ENCODE assay signal across 1 cellular context in the genomic region with DNA sequence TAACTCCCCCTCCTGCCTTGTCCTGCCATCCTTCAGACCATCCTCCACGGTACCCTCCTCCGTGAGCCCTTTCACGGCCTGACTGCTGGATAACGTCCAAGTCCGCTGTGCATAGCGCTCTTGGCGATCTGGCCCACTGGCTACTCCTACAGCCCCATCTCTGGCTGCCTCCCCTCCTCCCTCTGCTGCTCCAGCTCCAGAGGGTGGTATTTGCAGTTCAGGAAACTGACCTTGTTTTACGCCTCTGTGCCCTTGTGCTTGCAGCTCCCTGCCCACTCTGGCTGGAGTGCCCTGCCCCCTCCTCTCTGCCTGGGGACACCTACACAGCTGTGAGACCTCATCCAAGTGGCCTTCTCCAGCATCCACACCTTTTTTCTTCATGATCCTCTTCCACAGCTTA.
TF ChIP-seq lines count a peak whose summit lies in the region.

No MANE protein-coding gene starts in this region.

TF ChIP-seq in HepG2, 621 proteins besides CTCF, POLR2A, EP300 and RAD21 (continued from another document and continues in another):
- TF ChIP-seq FOXP1 (IDR thresholded peaks at IDR 0.05) (no peak), FOXP1 (CRISPR knock-in tag; IDR thresholded peaks at IDR 0.05) (no peak), ZBTB7B (CRISPR knock-in tag; IDR thresholded peaks at IDR 0.05) (peak; percentile 72; the same call in 1 of the 2 replicates), SPEN (CRISPR knock-in tag; IDR thresholded peaks at IDR 0.05; ENCODE audit: low read depth) (peak; percentile 56; the same call in 1 of the 2 replicates), ZSCAN22 (CRISPR knock-in tag; IDR thresholded peaks at IDR 0.05) (no peak), YEATS4 (CRISPR knock-in tag; IDR thresholded peaks at IDR 0.05; ENCODE audit: borderline replicate concordance) (no peak), ZNF260 (CRISPR knock-in tag; IDR thresholded peaks at IDR 0.05; ENCODE audit: borderline replicate concordance, low read depth) (no peak), ZNF605 (CRISPR knock-in tag; IDR thresholded peaks at IDR 0.05) (no peak), TGIF2 (CRISPR knock-in tag; IDR thresholded peaks at IDR 0.05) (no peak), ZFP41 (CRISPR knock-in tag; IDR thresholded peaks at IDR 0.05; ENCODE audit: borderline replicate concordance) (no peak), ZNF337 (CRISPR knock-in tag; IDR thresholded peaks at IDR 0.05; ENCODE audit: borderline replicate concordance, low read depth) (no peak), ARNT2 (CRISPR knock-in tag; IDR thresholded peaks at IDR 0.05; ENCODE audit: low read depth) (no peak), ZNF816 (CRISPR knock-in tag; IDR thresholded peaks at IDR 0.05; ENCODE audit: borderline replicate concordance) (no peak), HMG20B (CRISPR knock-in tag; conservative IDR thresholded peaks at IDR 0.05) (no peak), NR1H2 (CRISPR knock-in tag; IDR thresholded peaks at IDR 0.05; ENCODE audit: borderline replicate concordance, low read depth) (no peak), NFIB (CRISPR knock-in tag; IDR thresholded peaks at IDR 0.05; ENCODE audit: borderline replicate concordance) (no peak), ETV5 (CRISPR knock-in tag; IDR thresholded peaks at IDR 0.05; ENCODE audit: borderline replicate concordance) (no peak; the same call in 1 of the 2 replicates), AHR (CRISPR knock-in tag; IDR thresholded peaks at IDR 0.05) (no peak), ZC3H4 (CRISPR knock-in tag; IDR thresholded peaks at IDR 0.05; ENCODE audit: borderline replicate concordance) (no peak), ZSCAN29 (CRISPR knock-in tag; conservative IDR thresholded peaks at IDR 0.05) (no peak), KMT2B (CRISPR knock-in tag; IDR thresholded peaks at IDR 0.05) (no peak), ZNF335 (CRISPR knock-in tag; IDR thresholded peaks at IDR 0.05) (no peak), PHB2 (IDR thresholded peaks at IDR 0.05; ENCODE audit: partially characterized antibody) (no peak), KDM4B (CRISPR knock-in tag; IDR thresholded peaks at IDR 0.05) (no peak), ZNF207 (IDR thresholded peaks at IDR 0.05; ENCODE audit: borderline replicate concordance) (no peak), ZNF562 (CRISPR knock-in tag; IDR thresholded peaks at IDR 0.05; ENCODE audit: borderline replicate concordance) (no peak), ZNF776 (CRISPR knock-in tag; IDR thresholded peaks at IDR 0.05) (no peak), SRF (IDR thresholded peaks at IDR 0.05; ENCODE audit: low read depth, low read length) (no peak), SNRNP70 (IDR thresholded peaks at IDR 0.05; ENCODE audit: low read depth, low read length) (no peak), RFX3 (CRISPR knock-in tag; IDR thresholded peaks at IDR 0.05) (no peak), ZIK1 (CRISPR knock-in tag; IDR thresholded peaks at IDR 0.05; ENCODE audit: borderline replicate concordance, low read depth) (no peak), THAP11 (CRISPR knock-in tag; IDR thresholded peaks at IDR 0.05) (no peak), MATR3 (CRISPR knock-in tag; IDR thresholded peaks at IDR 0.05) (no peak), RFXAP (CRISPR knock-in tag; IDR thresholded peaks at IDR 0.05; ENCODE audit: borderline replicate concordance) (no peak), SATB2 (CRISPR knock-in tag; IDR thresholded peaks at IDR 0.05) (no peak), ZNF431 (CRISPR knock-in tag; IDR thresholded peaks at IDR 0.05; ENCODE audit: borderline replicate concordance, low read depth) (no peak; the same call in 1 of the 2 replicates), ZBTB21 (CRISPR knock-in tag; IDR thresholded peaks at IDR 0.05) (no peak)
- TF ChIP-seq, protein P1, sequence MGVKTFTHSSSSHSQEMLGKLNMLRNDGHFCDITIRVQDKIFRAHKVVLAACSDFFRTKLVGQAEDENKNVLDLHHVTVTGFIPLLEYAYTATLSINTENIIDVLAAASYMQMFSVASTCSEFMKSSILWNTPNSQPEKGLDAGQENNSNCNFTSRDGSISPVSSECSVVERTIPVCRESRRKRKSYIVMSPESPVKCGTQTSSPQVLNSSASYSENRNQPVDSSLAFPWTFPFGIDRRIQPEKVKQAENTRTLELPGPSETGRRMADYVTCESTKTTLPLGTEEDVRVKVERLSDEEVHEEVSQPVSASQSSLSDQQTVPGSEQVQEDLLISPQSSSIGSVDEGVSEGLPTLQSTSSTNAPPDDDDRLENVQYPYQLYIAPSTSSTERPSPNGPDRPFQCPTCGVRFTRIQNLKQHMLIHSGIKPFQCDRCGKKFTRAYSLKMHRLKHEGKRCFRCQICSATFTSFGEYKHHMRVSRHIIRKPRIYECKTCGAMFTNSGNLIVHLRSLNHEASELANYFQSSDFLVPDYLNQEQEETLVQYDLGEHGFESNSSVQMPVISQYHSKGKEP (CRISPR knock-in tag; IDR thresholded peaks at IDR 0.05): no peak
- TF ChIP-seq, protein P2, sequence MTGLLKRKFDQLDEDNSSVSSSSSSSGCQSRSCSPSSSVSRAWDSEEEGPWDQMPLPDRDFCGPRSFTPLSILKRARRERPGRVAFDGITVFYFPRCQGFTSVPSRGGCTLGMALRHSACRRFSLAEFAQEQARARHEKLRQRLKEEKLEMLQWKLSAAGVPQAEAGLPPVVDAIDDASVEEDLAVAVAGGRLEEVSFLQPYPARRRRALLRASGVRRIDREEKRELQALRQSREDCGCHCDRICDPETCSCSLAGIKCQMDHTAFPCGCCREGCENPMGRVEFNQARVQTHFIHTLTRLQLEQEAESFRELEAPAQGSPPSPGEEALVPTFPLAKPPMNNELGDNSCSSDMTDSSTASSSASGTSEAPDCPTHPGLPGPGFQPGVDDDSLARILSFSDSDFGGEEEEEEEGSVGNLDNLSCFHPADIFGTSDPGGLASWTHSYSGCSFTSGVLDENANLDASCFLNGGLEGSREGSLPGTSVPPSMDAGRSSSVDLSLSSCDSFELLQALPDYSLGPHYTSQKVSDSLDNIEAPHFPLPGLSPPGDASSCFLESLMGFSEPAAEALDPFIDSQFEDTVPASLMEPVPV (CRISPR knock-in tag; IDR thresholded peaks at IDR 0.05): no peak
- TF ChIP-seq, protein P3, sequence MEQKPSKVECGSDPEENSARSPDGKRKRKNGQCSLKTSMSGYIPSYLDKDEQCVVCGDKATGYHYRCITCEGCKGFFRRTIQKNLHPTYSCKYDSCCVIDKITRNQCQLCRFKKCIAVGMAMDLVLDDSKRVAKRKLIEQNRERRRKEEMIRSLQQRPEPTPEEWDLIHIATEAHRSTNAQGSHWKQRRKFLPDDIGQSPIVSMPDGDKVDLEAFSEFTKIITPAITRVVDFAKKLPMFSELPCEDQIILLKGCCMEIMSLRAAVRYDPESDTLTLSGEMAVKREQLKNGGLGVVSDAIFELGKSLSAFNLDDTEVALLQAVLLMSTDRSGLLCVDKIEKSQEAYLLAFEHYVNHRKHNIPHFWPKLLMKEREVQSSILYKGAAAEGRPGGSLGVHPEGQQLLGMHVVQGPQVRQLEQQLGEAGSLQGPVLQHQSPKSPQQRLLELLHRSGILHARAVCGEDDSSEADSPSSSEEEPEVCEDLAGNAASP (CRISPR knock-in tag; IDR thresholded peaks at IDR 0.05; ENCODE audit: borderline replicate concordance): no peak
- TF ChIP-seq, protein P4, sequence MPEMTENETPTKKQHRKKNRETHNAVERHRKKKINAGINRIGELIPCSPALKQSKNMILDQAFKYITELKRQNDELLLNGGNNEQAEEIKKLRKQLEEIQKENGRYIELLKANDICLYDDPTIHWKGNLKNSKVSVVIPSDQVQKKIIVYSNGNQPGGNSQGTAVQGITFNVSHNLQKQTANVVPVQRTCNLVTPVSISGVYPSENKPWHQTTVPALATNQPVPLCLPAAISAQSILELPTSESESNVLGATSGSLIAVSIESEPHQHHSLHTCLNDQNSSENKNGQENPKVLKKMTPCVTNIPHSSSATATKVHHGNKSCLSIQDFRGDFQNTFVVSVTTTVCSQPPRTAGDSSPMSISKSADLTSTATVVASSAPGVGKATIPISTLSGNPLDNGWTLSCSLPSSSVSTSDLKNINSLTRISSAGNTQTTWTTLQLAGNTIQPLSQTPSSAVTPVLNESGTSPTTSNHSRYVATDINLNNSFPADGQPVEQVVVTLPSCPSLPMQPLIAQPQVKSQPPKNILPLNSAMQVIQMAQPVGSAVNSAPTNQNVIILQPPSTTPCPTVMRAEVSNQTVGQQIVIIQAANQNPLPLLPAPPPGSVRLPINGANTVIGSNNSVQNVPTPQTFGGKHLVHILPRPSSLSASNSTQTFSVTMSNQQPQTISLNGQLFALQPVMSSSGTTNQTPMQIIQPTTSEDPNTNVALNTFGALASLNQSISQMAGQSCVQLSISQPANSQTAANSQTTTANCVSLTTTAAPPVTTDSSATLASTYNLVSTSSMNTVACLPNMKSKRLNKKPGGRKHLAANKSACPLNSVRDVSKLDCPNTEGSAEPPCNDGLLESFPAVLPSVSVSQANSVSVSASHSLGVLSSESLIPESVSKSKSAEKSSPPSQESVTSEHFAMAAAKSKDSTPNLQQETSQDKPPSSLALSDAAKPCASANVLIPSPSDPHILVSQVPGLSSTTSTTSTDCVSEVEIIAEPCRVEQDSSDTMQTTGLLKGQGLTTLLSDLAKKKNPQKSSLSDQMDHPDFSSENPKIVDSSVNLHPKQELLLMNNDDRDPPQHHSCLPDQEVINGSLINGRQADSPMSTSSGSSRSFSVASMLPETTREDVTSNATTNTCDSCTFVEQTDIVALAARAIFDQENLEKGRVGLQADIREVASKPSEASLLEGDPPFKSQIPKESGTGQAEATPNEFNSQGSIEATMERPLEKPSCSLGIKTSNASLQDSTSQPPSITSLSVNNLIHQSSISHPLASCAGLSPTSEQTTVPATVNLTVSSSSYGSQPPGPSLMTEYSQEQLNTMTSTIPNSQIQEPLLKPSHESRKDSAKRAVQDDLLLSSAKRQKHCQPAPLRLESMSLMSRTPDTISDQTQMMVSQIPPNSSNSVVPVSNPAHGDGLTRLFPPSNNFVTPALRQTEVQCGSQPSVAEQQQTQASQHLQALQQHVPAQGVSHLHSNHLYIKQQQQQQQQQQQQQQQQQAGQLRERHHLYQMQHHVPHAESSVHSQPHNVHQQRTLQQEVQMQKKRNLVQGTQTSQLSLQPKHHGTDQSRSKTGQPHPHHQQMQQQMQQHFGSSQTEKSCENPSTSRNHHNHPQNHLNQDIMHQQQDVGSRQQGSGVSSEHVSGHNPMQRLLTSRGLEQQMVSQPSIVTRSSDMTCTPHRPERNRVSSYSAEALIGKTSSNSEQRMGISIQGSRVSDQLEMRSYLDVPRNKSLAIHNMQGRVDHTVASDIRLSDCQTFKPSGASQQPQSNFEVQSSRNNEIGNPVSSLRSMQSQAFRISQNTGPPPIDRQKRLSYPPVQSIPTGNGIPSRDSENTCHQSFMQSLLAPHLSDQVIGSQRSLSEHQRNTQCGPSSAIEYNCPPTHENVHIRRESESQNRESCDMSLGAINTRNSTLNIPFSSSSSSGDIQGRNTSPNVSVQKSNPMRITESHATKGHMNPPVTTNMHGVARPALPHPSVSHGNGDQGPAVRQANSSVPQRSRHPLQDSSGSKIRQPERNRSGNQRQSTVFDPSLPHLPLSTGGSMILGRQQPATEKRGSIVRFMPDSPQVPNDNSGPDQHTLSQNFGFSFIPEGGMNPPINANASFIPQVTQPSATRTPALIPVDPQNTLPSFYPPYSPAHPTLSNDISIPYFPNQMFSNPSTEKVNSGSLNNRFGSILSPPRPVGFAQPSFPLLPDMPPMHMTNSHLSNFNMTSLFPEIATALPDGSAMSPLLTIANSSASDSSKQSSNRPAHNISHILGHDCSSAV (CRISPR knock-in tag; IDR thresholded peaks at IDR 0.05; ENCODE audit: borderline replicate concordance): no peak
- TF ChIP-seq, protein P5, sequence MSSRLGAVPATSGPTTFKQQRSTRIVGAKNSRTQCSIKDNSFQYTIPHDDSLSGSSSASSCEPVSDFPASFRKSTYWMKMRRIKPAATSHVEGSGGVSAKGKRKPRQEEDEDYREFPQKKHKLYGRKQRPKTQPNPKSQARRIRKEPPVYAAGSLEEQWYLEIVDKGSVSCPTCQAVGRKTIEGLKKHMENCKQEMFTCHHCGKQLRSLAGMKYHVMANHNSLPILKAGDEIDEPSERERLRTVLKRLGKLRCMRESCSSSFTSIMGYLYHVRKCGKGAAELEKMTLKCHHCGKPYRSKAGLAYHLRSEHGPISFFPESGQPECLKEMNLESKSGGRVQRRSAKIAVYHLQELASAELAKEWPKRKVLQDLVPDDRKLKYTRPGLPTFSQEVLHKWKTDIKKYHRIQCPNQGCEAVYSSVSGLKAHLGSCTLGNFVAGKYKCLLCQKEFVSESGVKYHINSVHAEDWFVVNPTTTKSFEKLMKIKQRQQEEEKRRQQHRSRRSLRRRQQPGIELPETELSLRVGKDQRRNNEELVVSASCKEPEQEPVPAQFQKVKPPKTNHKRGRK (CRISPR knock-in tag; IDR thresholded peaks at IDR 0.05): no peak
- TF ChIP-seq, protein P6, sequence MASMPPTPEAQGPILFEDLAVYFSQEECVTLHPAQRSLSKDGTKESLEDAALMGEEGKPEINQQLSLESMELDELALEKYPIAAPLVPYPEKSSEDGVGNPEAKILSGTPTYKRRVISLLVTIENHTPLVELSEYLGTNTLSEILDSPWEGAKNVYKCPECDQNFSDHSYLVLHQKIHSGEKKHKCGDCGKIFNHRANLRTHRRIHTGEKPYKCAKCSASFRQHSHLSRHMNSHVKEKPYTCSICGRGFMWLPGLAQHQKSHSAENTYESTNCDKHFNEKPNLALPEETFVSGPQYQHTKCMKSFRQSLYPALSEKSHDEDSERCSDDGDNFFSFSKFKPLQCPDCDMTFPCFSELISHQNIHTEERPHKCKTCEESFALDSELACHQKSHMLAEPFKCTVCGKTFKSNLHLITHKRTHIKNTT (CRISPR knock-in tag; IDR thresholded peaks at IDR 0.05): no peak
- TF ChIP-seq, protein P7, sequence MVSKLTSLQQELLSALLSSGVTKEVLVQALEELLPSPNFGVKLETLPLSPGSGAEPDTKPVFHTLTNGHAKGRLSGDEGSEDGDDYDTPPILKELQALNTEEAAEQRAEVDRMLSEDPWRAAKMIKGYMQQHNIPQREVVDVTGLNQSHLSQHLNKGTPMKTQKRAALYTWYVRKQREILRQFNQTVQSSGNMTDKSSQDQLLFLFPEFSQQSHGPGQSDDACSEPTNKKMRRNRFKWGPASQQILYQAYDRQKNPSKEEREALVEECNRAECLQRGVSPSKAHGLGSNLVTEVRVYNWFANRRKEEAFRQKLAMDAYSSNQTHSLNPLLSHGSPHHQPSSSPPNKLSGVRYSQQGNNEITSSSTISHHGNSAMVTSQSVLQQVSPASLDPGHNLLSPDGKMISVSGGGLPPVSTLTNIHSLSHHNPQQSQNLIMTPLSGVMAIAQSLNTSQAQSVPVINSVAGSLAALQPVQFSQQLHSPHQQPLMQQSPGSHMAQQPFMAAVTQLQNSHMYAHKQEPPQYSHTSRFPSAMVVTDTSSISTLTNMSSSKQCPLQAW (CRISPR knock-in tag; IDR thresholded peaks at IDR 0.05): peak; percentile 16; the same call in 1 of the 2 replicates
- TF ChIP-seq, protein P8, sequence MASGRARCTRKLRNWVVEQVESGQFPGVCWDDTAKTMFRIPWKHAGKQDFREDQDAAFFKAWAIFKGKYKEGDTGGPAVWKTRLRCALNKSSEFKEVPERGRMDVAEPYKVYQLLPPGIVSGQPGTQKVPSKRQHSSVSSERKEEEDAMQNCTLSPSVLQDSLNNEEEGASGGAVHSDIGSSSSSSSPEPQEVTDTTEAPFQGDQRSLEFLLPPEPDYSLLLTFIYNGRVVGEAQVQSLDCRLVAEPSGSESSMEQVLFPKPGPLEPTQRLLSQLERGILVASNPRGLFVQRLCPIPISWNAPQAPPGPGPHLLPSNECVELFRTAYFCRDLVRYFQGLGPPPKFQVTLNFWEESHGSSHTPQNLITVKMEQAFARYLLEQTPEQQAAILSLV (CRISPR knock-in tag; IDR thresholded peaks at IDR 0.05; ENCODE audit: borderline replicate concordance): no peak
